Comparison of ENCODE assay signal across 9 cellular contexts in genomic region chr17:74631468-74632195, GRCh38. TPM values are rescaled to one million over a fixed set of nuclear protein-coding genes. Genes with fewer than 3 reads are reported as not detected.
DNase-seq lines count a peak whose midpoint lies in the region; ATAC-seq and TF ChIP-seq lines count a peak whose summit lies in the region.
"Had no signal": no experiment of that assay in that cellular context is flagged by ENCODE, and none has a peak within 500 bp of the region (broad histone marks: within the 10 kb centered on the region; RNA-seq: fewer than 3 reads in every experiment).

No MANE protein-coding gene starts in this region.

- no peak overlapping the region for H3K4me3 ChIP-seq in fibroblast of mammary gland (ENCODE audit: control insufficient read depth, low read depth, low read length)
- H3K4me3 ChIP-seq in smooth muscle cell, result peak overlapping the region; percentile 5
- H3K4me3 ChIP-seq: tibial nerve had no signal

- H3K79me2 ChIP-seq in smooth muscle cell (ENCODE audit: low read depth), result no peaks in the 10 kb centered on the region

- no peak for ATAC-seq in esophagus mucosa
- ATAC-seq in HG02852 (IDR thresholded peaks at IDR 0.05; ENCODE audit: unreplicated experiment), result no peak

- TF ChIP-seq CTCF in GM10266 (IDR thresholded peaks at IDR 0.05; ENCODE audit: control insufficient read depth, insufficient read depth, low read depth, missing control alignments), result no peak
- no peak for TF ChIP-seq CTCF in fibroblast of mammary gland (conservative IDR thresholded peaks at IDR 0.05; ENCODE audit: control insufficient read depth, insufficient read depth, low read depth, low read length)
- no peak for TF ChIP-seq CTCF in smooth muscle cell (IDR thresholded peaks at IDR 0.05; ENCODE audit: borderline replicate concordance, insufficient read depth, poor library complexity, severe bottlenecking)

- peak overlapping the region; percentile 77 for H3K4me2 ChIP-seq in smooth muscle cell
- H3K4me2 ChIP-seq: KMS-11 had no signal

- peak overlapping the region; percentile 84 for H3K27ac ChIP-seq in smooth muscle cell (ENCODE audit: low read depth)
- H3K27ac ChIP-seq: KMS-11, tibial nerve had no signal

- 21% methylated on average over 7 of the region's 7 CpGs for WGBS in smooth muscle cell (ENCODE audit: low lambda C conversion rate)

- H3K4me1 ChIP-seq in smooth muscle cell (ENCODE audit: low read depth), result peaks cover 34% of the 10 kb centered on the region

- H2AFZ ChIP-seq in smooth muscle cell (ENCODE audit: low read depth), result no peak overlapping the region

- H3K36me3 ChIP-seq in smooth muscle cell (ENCODE audit: low read depth), result no peaks in the 10 kb centered on the region
- H3K36me3 ChIP-seq: tibial nerve had no signal

- H3K9me3 ChIP-seq in smooth muscle cell (replicated peaks; ENCODE audit: low read depth), result no peaks in the 10 kb centered on the region

- H3K9ac ChIP-seq in smooth muscle cell (ENCODE audit: low read depth), result peak overlapping the region; percentile 18
- H3K9ac ChIP-seq: KMS-11 had no signal

- DNase-seq in GM10266 (ENCODE audit: extremely low spot score) (peak; percentile 47), NOMO-1 treated with DMSO at 0.1 percent for 48 hours (lab: John Stamatoyannopoulos, UW; ENCODE audit: unreplicated experiment) (peak; percentile 97), fibroblast of mammary gland (ENCODE audit: low read depth) (peak; percentile 56), smooth muscle cell (lab: John Stamatoyannopoulos, UW; ENCODE audit: unreplicated experiment) (peak; percentile 13), NK-92 (lab: John Stamatoyannopoulos, UW; ENCODE audit: unreplicated experiment) (no peak)

- H3K27me3 ChIP-seq in smooth muscle cell (ENCODE audit: low read depth), result no peaks in the 10 kb centered on the region

- H4K20me1 ChIP-seq in smooth muscle cell (ENCODE audit: low read depth), result no peaks in the 10 kb centered on the region

- peaks cover 21% of the 10 kb centered on the region for H3F3A ChIP-seq in smooth muscle cell (ENCODE audit: low read depth)

RNA-seq across cellular contexts. Expression of gene CD300E, which starts 8.1 kb away (rescaled TPM):
- 0.09 TPM in 1 of 2 replicates, not detected in the other for total RNA-seq in smooth muscle cell
- not detected in 2 replicates for polyA plus RNA-seq in smooth muscle cell
- total RNA-seq in esophagus mucosa, result 0.12 TPM

RNA-seq across cellular contexts. Expression of gene CD300LD, which starts 39.5 kb away (rescaled TPM):
- total RNA-seq in smooth muscle cell, result not detected in 2 replicates
- not detected in 2 replicates for polyA plus RNA-seq in smooth muscle cell
- total RNA-seq in esophagus mucosa, result not detected
- total RNA-seq: tibial nerve had no signal
